12 cellular contexts compared by ENCODE assay signal in genomic region chr22:42172385-42173172, GRCh38. TPM values are rescaled to one million over a fixed set of nuclear protein-coding genes. Genes with fewer than 3 reads are reported as not detected.
A peak's percentile ranks its signal among the peaks of the same experiment; 100 is the strongest.
DNase-seq lines count a peak whose midpoint lies in the region; ATAC-seq, FAIRE-seq and TF ChIP-seq lines count a peak whose summit lies in the region.
"Had no signal": no experiment of that assay in that cellular context is flagged by ENCODE, and none has a peak within 500 bp of the region (broad histone marks: within the 10 kb centered on the region; RNA-seq: fewer than 3 reads in every experiment).

No MANE protein-coding gene starts in this region.

- no peaks in the 10 kb centered on the region for H3K27me3 ChIP-seq in CD8-positive, alpha-beta memory T cell (ENCODE audit: insufficient read depth, low read length, poor library complexity, severe bottlenecking)
- H3K27me3 ChIP-seq in Karpas-422 (ENCODE audit: low read length) (no peaks in the 10 kb centered on the region), gastrocnemius medialis (no peaks in the 10 kb centered on the region)
- H3K27me3 ChIP-seq: cardiac muscle cell had no signal

- CTCF ChIA-PET in CD8-positive, alpha-beta memory T cell (lab: Charles Lee) = interaction anchor here (1.5 to 6.7 kb wide), 3 partner anchors 30 to 266 kb away, joined by 3 to 54 read pairs (median 4); no protein-coding TSS in a partner anchor

- H3K4me1 Mint-ChIP-seq in CD8-positive, alpha-beta memory T cell = peaks cover 43 to 63% (median 55%) of the 10 kb centered on the region in 3 donors
- peaks cover 51% of the 10 kb centered on the region for H3K4me1 Mint-ChIP-seq in central memory CD8-positive, alpha-beta T cell
- H3K4me1 Mint-ChIP-seq in naive B cell = peaks cover 33 to 50% (median 37%) of the 10 kb centered on the region in 3 donors

- no peak for DNase-seq in CD8-positive, alpha-beta memory T cell
- DNase-seq in Karpas-422 (peak; percentile 68), naive B cell (peak; percentile 34), H54 (ENCODE audit: insufficient read length, low spot score) (no peak), DMS153 treated with DMSO at 0.1 percent for 48 hours (lab: John Stamatoyannopoulos, UW; ENCODE audit: unreplicated experiment) (no peak), gastrocnemius medialis (no peak)
- no peak for DNase-seq in central memory CD8-positive, alpha-beta T cell (ENCODE audit: low spot score in 2 of 2)
- DNase-seq: NCI-H1105 had no signal

- H3K4me3 ChIP-seq in CD8-positive, alpha-beta memory T cell (ENCODE audit: low read length) = no peak overlapping the region
- H3K4me3 ChIP-seq in Karpas-422 (ENCODE audit: low read length) (no peak overlapping the region), gastrocnemius medialis (no peak overlapping the region)
- H3K4me3 ChIP-seq: cardiac muscle cell had no signal

- H3K4me3 Mint-ChIP-seq in CD8-positive, alpha-beta memory T cell = no peak overlapping the region
- no peak overlapping the region for H3K4me3 Mint-ChIP-seq in central memory CD8-positive, alpha-beta T cell
- H3K4me3 Mint-ChIP-seq in naive B cell = peak overlapping the region in 3 of 8 donors; percentile 33 to 37 (median 36)

- POLR2A ChIA-PET in CD8-positive, alpha-beta memory T cell (lab: Charles Lee) = no interaction called here

- TF ChIP-seq CTCF in gastrocnemius medialis (IDR thresholded peaks at IDR 0.05 in 4 of 5, conservative IDR thresholded peaks at IDR 0.05 in 1 of 5) = no peak

- TF ChIP-seq POLR2A in H54 (IDR thresholded peaks at IDR 0.05; ENCODE audit: low read depth, low read length) (no peak), gastrocnemius medialis (IDR thresholded peaks at IDR 0.05) (no peak)

- no peak overlapping the region for H2AFZ ChIP-seq in Karpas-422 (ENCODE audit: low read length)
- H2AFZ ChIP-seq: parathyroid adenoma had no signal

- in situ Hi-C loops in gastrocnemius medialis (cut with MboI; ENCODE audit: low sequenced_read_pairs in 4 of 4) = loop anchor here in 2 of 4 donors (5.0 to 25.0 kb wide), 2 partner anchors 260 to 265 kb away; partner anchors contain the start of gene NFAM1 (in 2 of the 2)

- FAIRE-seq in H54 (lab: Jason Lieb, UNC) = no peak

- H3K79me2 ChIP-seq in Karpas-422 (ENCODE audit: low read length) = peaks cover 70% of the 10 kb centered on the region
- H3K79me2 ChIP-seq: parathyroid adenoma had no signal

- peaks cover 12% of the 10 kb centered on the region for H3K4me1 ChIP-seq in CD8-positive, alpha-beta memory T cell (ENCODE audit: insufficient read depth, low read length)
- H3K4me1 ChIP-seq in Karpas-422 (ENCODE audit: low read length) = peaks cover 46% of the 10 kb centered on the region
- H3K4me1 ChIP-seq in gastrocnemius medialis = peaks cover 5 to 6% of the 10 kb centered on the region in 2 donors
- H3K4me1 ChIP-seq: parathyroid adenoma had no signal

- H3K36me3 Mint-ChIP-seq in CD8-positive, alpha-beta memory T cell = peaks cover 0 to 52% (median 9%) of the 10 kb centered on the region in 3 donors
- peaks cover 10% of the 10 kb centered on the region for H3K36me3 Mint-ChIP-seq in central memory CD8-positive, alpha-beta T cell (ENCODE audit: insufficient read depth)
- H3K36me3 Mint-ChIP-seq in naive B cell = peaks cover 13 to 19% of the 10 kb centered on the region in 2 donors

- H3K9me2 ChIP-seq in Karpas-422 (replicated peaks; ENCODE audit: insufficient read depth, low read length) = no peaks in the 10 kb centered on the region

- no peaks in the 10 kb centered on the region for H3K27me3 Mint-ChIP-seq in CD8-positive, alpha-beta memory T cell
- no peaks in the 10 kb centered on the region for H3K27me3 Mint-ChIP-seq in central memory CD8-positive, alpha-beta T cell
- H3K27me3 Mint-ChIP-seq in naive B cell = no peaks in the 10 kb centered on the region

- peaks cover 16% of the 10 kb centered on the region for H3K36me3 ChIP-seq in CD8-positive, alpha-beta memory T cell (ENCODE audit: insufficient read depth, low read length)
- H3K36me3 ChIP-seq in Karpas-422 (ENCODE audit: insufficient read depth, low read length) (peaks cover 4% of the 10 kb centered on the region; the same call in 1 of the 2 replicates), gastrocnemius medialis (peaks cover 0 to 12% of the 10 kb centered on the region in 2 donors)
- H3K36me3 ChIP-seq: cardiac muscle cell had no signal

- no peaks in the 10 kb centered on the region for H3K9me3 Mint-ChIP-seq in CD8-positive, alpha-beta memory T cell
- no peaks in the 10 kb centered on the region for H3K9me3 Mint-ChIP-seq in central memory CD8-positive, alpha-beta T cell
- H3K9me3 Mint-ChIP-seq in naive B cell = no peaks in the 10 kb centered on the region

- intact Hi-C loops in gastrocnemius medialis (cut with DNase I; ENCODE audit: low total_unique reads) = no loop called here

- H4K20me1 ChIP-seq in Karpas-422 (ENCODE audit: insufficient read depth, low read depth, low read length) = peaks cover 9% of the 10 kb centered on the region

- peak overlapping the region in 5 of 8 donors; percentile 24 to 72 (median 50) for H3K27ac Mint-ChIP-seq in CD8-positive, alpha-beta memory T cell
- H3K27ac Mint-ChIP-seq in central memory CD8-positive, alpha-beta T cell (ENCODE audit: low read depth) = peak overlapping the region; percentile 32
- peak overlapping the region; percentile 19 to 94 (median 70) for H3K27ac Mint-ChIP-seq in naive B cell

- H3K9ac ChIP-seq in Karpas-422 (ENCODE audit: low read length) = peak overlapping the region; percentile 30
- H3K9ac ChIP-seq: parathyroid adenoma had no signal

- peak overlapping the region; percentile 24 for H3K4me2 ChIP-seq in Karpas-422 (ENCODE audit: low read depth, low read length, poor library complexity, severe bottlenecking)

- no peaks in the 10 kb centered on the region for H3K9me3 ChIP-seq in CD8-positive, alpha-beta memory T cell (ENCODE audit: low read length)
- H3K9me3 ChIP-seq in Karpas-422 (ENCODE audit: low read length) (no peaks in the 10 kb centered on the region), gastrocnemius medialis (no peaks in the 10 kb centered on the region)

- ATAC-seq in central memory CD8-positive, alpha-beta T cell (replicated peaks; ENCODE audit: extremely low read depth, poor library complexity, severe bottlenecking) = no peak
- ATAC-seq in naive B cell (ENCODE audit: low read depth in 2 of 2) = peak; percentile 73 to 74
- ATAC-seq in GM21723 (IDR thresholded peaks at IDR 0.05; ENCODE audit: unreplicated experiment) = no peak
- no peak for ATAC-seq in gastrocnemius medialis
- ATAC-seq: Right ventricle myocardium inferior had no signal

- H3K27ac ChIP-seq in CD8-positive, alpha-beta memory T cell (ENCODE audit: low read depth, low read length) = no peak overlapping the region
- H3K27ac ChIP-seq in Karpas-422 (ENCODE audit: low read length) (peak overlapping the region; percentile 62), gastrocnemius medialis (no peak overlapping the region)
- H3K27ac ChIP-seq: cardiac muscle cell, parathyroid adenoma had no signal

RNA-seq across cellular contexts. Expression of gene CYP2D6, which starts 42.0 kb away (rescaled TPM):
- total RNA-seq in CD8-positive, alpha-beta memory T cell = 1 to 10 TPM; 1.8 to 2.2 TPM
- 0.26 TPM for polyA plus RNA-seq in CD8-positive, alpha-beta memory T cell
- total RNA-seq in Karpas-422 (2014; rRNA removed; shearing (Covaris generic); ENCODE audit: low replicate concordance) = 2.9 and 7.4 TPM in 2 replicates
- under 1 TPM in 2 of 6 donors, not detected in 4; 0.14 to 0.61 TPM for polyA plus RNA-seq in naive B cell (ENCODE audit: low read depth in 6 of 6)
- total RNA-seq in gastrocnemius medialis = under 1 TPM in 2 of 4 donors, not detected in 2; 0.15 to 0.24 TPM
- total RNA-seq: Right ventricle myocardium inferior had no signal

Comparison
In these comparisons a context has a peak if more than half of its experiments do, and no peak if none do; other contexts are left out.
1. DNase-seq: peak in Karpas-422 (single experiment) and naive B cell (single experiment); none in CD8-positive, alpha-beta memory T cell (0 of 5), central memory CD8-positive, alpha-beta T cell (0 of 2), H54 (single experiment), DMS153 treated with DMSO at 0.1 percent for 48 hours (single experiment) and gastrocnemius medialis (0 of 2).
2. ATAC-seq: peak in naive B cell (2 of 2); none in central memory CD8-positive, alpha-beta T cell (single experiment), GM21723 (single experiment) and gastrocnemius medialis (0 of 2).
3. Peak in every context shown above with its lines, with median percentiles within 50 percentile points of each other: H3K27ac Mint-ChIP-seq.